ENCODE assay signal across 28 cellular contexts in the genomic region with DNA sequence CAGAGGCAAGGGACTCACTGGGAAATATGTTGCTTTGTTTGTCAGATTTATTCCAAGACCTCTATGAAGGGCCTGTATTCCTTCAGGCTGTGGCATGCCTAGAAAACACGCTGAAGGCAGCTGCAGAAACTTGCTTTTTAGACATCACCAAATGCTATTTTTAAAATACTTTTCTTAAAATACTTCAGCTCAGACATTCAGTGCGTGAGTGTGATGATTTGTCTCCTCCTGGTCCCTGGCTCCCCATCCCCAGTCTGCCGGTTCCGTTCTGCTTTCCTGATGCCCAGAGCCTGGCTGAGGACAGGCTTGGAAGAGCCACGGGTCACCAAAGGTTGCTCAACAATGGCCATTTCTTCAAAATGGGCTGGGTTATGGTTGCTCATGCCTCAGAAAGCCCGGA. TPM values are rescaled to one million over a fixed set of nuclear protein-coding genes. Genes with fewer than 3 reads are reported as not detected.
"Had no signal": no experiment of that assay in that cellular context is flagged by ENCODE, and none has a peak within 500 bp of the region (broad histone marks: within the 10 kb centered on the region; RNA-seq: fewer than 3 reads in every experiment).

No MANE protein-coding gene starts in this region.

- H3K9ac ChIP-seq: SK-N-SH had no signal

- H3K9me3 Mint-ChIP-seq: activated T-helper 17 cell treated with anti-CD3 and anti-CD28 coated beads, Interleukin-2, amount 50 U/mL, for 72 hours; brain had no signal

- H3K27ac Mint-ChIP-seq: activated CD4-positive, alpha-beta memory T cell treated with anti-CD3 and anti-CD28 coated beads, Interleukin-2, amount 10 ng/mL, durations not matched to agents 7 days and 5 days; activated CD4-positive, alpha-beta T cell treated with anti-CD3 and anti-CD28 coated beads for 36 hours; activated naive CD4-positive, alpha-beta T cell treated with anti-CD3 and anti-CD28 coated beads for 36 hours; activated naive CD8-positive, alpha-beta T cell; activated T-helper 17 cell treated with anti-CD3 and anti-CD28 coated beads, Interleukin-2, amount 50 U/mL, for 72 hours had no signal

- H3K36me3 ChIP-seq: MG63, SJCRH30, WERI-Rb-1 had no signal

- H3K4me2 ChIP-seq: SK-N-SH had no signal

- H3K27ac ChIP-seq: SJCRH30, WERI-Rb-1 had no signal

- H3K4me3 Mint-ChIP-seq: activated CD4-positive, alpha-beta memory T cell treated with anti-CD3 and anti-CD28 coated beads, Interleukin-2, amount 10 ng/mL, durations not matched to agents 7 days and 5 days; activated CD4-positive, alpha-beta T cell treated with anti-CD3 and anti-CD28 coated beads for 36 hours; activated naive CD4-positive, alpha-beta T cell treated with anti-CD3 and anti-CD28 coated beads for 36 hours; activated naive CD8-positive, alpha-beta T cell; activated T-helper 17 cell treated with anti-CD3 and anti-CD28 coated beads, Interleukin-2, amount 50 U/mL, for 72 hours; brain had no signal

- H3K36me3 Mint-ChIP-seq: activated naive CD8-positive, alpha-beta T cell; brain had no signal

- DNase-seq: activated CD4-positive, alpha-beta memory T cell treated with anti-CD3 and anti-CD28 coated beads, Interleukin-2, amount 10 ng/mL, durations not matched to agents 7 days and 5 days; activated CD4-positive, alpha-beta T cell treated with anti-CD3 and anti-CD28 coated beads for 36 hours; activated CD4-positive, alpha-beta T cell treated with anti-CD3 and anti-CD28 coated beads, Interleukin-2, amount 50 U/mL, for 1 hour; activated gamma-delta T cell; activated naive CD4-positive, alpha-beta T cell treated with anti-CD3 and anti-CD28 coated beads for 36 hours; activated T-cell treated with anti-CD3 and anti-CD28 coated beads for 4 hours; activated T-cell treated with anti-CD3 and anti-CD28 coated beads, Interleukin-2, amount 50 U/mL, for 48 hours; amygdala; MG63; MV-4-11; NCI-H1092 treated with DMSO at 0.1 percent for 48 hours; NCI-H1417 treated with DMSO at 0.1 percent for 48 hours; NCI-H1694; NCI-H2029 treated with DMSO at 0.1 percent for 48 hours; NCI-H345; NCI-H524; PC-3; Right ventricle myocardium superior; SJCRH30; SK-N-SH; T-helper 1 cell had no signal

- H3K4me1 Mint-ChIP-seq: activated CD4-positive, alpha-beta memory T cell treated with anti-CD3 and anti-CD28 coated beads, Interleukin-2, amount 10 ng/mL, durations not matched to agents 7 days and 5 days; activated CD4-positive, alpha-beta T cell treated with anti-CD3 and anti-CD28 coated beads for 36 hours; activated T-helper 17 cell treated with anti-CD3 and anti-CD28 coated beads, Interleukin-2, amount 50 U/mL, for 72 hours had no signal

- H3K4me1 ChIP-seq: SJCRH30 had no signal

- ATAC-seq: activated CD4-positive, alpha-beta T cell treated with anti-CD3 and anti-CD28 coated beads for 36 hours; activated T-helper 17 cell treated with anti-CD3 and anti-CD28 coated beads, Interleukin-2, amount 50 U/mL, for 72 hours; PC-3 had no signal

- H3K4me3 ChIP-seq: MG63, SJCRH30 had no signal

- H3K9me3 ChIP-seq: MG63, SK-N-SH had no signal

- H3K27me3 ChIP-seq: MG63, SJCRH30 had no signal

RNA-seq across cellular contexts. Expression of gene PSAPL1, which starts 55.0 kb away (rescaled TPM):
- total RNA-seq: activated CD4-positive, alpha-beta memory T cell treated with anti-CD3 and anti-CD28 coated beads, Interleukin-2, amount 10 ng/mL, durations not matched to agents 7 days and 5 days; activated CD4-positive, alpha-beta T cell treated with anti-CD3 and anti-CD28 coated beads for 36 hours; activated CD8-positive, alpha-beta memory T cell treated with anti-CD3 and anti-CD28 coated beads for 36 hours; activated naive CD4-positive, alpha-beta T cell treated with anti-CD3 and anti-CD28 coated beads for 36 hours; activated T-helper 17 cell treated with anti-CD3 and anti-CD28 coated beads, Interleukin-2, amount 50 U/mL, for 72 hours; astrocyte; Right ventricle myocardium superior; SJCRH30; T-helper 2 cell treated with Interferon-gamma antibody and Interleukin-4, amounts not matched to agents 100 ng/mL and 5 ng/mL, for 36 hours had no signal
